20 cellular contexts compared by ENCODE assay signal in the genomic region with DNA sequence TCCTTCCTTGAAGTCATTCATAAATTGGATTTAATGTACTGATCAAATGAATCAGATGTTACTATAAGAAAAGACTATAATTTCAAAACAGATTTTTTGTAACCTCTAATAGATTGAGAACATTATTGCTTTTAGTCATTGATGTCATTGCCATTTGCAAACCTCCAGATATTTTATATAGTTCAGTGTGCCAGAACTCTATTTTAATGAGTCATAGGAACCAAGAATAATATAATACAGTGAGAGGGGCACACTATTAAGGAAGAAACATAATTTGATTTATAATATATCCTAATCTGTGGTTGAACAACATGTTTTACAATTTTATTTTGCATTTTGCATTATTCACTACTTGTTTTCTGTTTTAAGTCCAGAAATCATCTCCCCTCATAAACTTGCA.
"Had no signal": no experiment of that assay in that cellular context is flagged by ENCODE, and none has a peak within 500 bp of the region (broad histone marks: within the 10 kb centered on the region; RNA-seq: fewer than 3 reads in every experiment).

No MANE protein-coding gene starts in this region.

- H3K9ac ChIP-seq: parathyroid adenoma had no signal

- H3K27me3 ChIP-seq: colonic mucosa, esophagus squamous epithelium, heart left ventricle, right lobe of liver, suprapubic skin, thyroid gland had no signal

- H3K4me2 ChIP-seq: smooth muscle cell had no signal

- H3K4me1 ChIP-seq: colonic mucosa, esophagus squamous epithelium, foreskin keratinocyte, parathyroid adenoma, prostate gland, suprapubic skin, thyroid gland had no signal

- ATAC-seq: foreskin keratinocyte; naive thymus-derived CD4-positive, alpha-beta T cell had no signal

- H3K4me3 Mint-ChIP-seq: naive thymus-derived CD4-positive, alpha-beta T cell; nephron progenitor cell; type B pancreatic cell had no signal

- H3K27ac Mint-ChIP-seq: naive thymus-derived CD4-positive, alpha-beta T cell; nephron progenitor cell; type B pancreatic cell had no signal

- H3K36me3 ChIP-seq: colonic mucosa, esophagus squamous epithelium, heart left ventricle, prostate gland, right lobe of liver, suprapubic skin, thyroid gland had no signal

- H2AFZ ChIP-seq: parathyroid adenoma had no signal

- H3K27ac ChIP-seq: colonic mucosa, esophagus squamous epithelium, foreskin keratinocyte, parathyroid adenoma, prostate gland, right lobe of liver, suprapubic skin, thyroid gland had no signal

- H3K9me3 ChIP-seq: colonic mucosa, esophagus squamous epithelium, heart left ventricle, prostate gland, right lobe of liver, suprapubic skin, thyroid gland had no signal

- H3K4me3 ChIP-seq: colonic mucosa, esophagus squamous epithelium, heart left ventricle, lung, prostate gland, right lobe of liver, smooth muscle cell, suprapubic skin, thyroid gland had no signal

- H3K36me3 Mint-ChIP-seq: type B pancreatic cell had no signal

- H3K79me2 ChIP-seq: parathyroid adenoma had no signal

- DNase-seq: colonic mucosa; dermis blood vessel endothelial cell; esophagus squamous epithelium; heart left ventricle; hippocampal formation; left ventricle myocardium superior; naive thymus-derived CD4-positive, alpha-beta T cell; nephron progenitor cell; retina; right lobe of liver; stimulated activated CD4-positive, alpha-beta T cell treated with anti-CD3 and anti-CD28 coated beads, Interleukin-2, amount 100 ng/mL, for 48 hours; stimulated activated naive CD4-positive, alpha-beta T cell treated with Interleukin-2 at 50 U/mL for 16 hours; thyroid gland had no signal

- H3K27me3 Mint-ChIP-seq: type B pancreatic cell had no signal

- H3K4me1 Mint-ChIP-seq: naive thymus-derived CD4-positive, alpha-beta T cell; nephron progenitor cell had no signal

- H3K9me3 Mint-ChIP-seq: type B pancreatic cell had no signal
